8 cellular contexts compared by ENCODE assay signal in genomic region chrX:155094468-155095061, GRCh38. TPM values are rescaled to one million over a fixed set of nuclear protein-coding genes. Genes with fewer than 3 reads are reported as not detected.
DNase-seq lines count a peak whose midpoint lies in the region; ATAC-seq, FAIRE-seq and TF ChIP-seq lines count a peak whose summit lies in the region.

No MANE protein-coding gene starts in this region.

- POLR2A ChIA-PET in CD8-positive, alpha-beta memory T cell (lab: Charles Lee), result no interaction called here

- no peaks in the 10 kb centered on the region for H3K9me3 Mint-ChIP-seq in CD8-positive, alpha-beta memory T cell
- H3K9me3 Mint-ChIP-seq in activated T-helper 1 cell treated with anti-CD3 and anti-CD28 coated beads, Interleukin-12 subunit alpha, Interleukin-12 subunit beta, Interleukin-2, Interleukin-4 antibody, amounts not matched to agents 30 ng/mL and 10 ng/mL and 1 ng/mL, durations not matched to agents 14 hours and 24 hours and 36 hours, result no peaks in the 10 kb centered on the region
- no peaks in the 10 kb centered on the region for H3K9me3 Mint-ChIP-seq in type B pancreatic cell

- TF ChIP-seq POLR2A in GM12891 (IDR thresholded peaks at IDR 0.05; ENCODE audit: low read depth, low read length), result no peak

- no peaks in the 10 kb centered on the region for H3K27me3 ChIP-seq in CD8-positive, alpha-beta memory T cell (ENCODE audit: insufficient read depth, low read length, poor library complexity, severe bottlenecking)

- intact Hi-C loops in activated T-helper 1 cell treated with anti-CD3 and anti-CD28 coated beads, Interleukin-12 subunit alpha, Interleukin-12 subunit beta, Interleukin-2, Interleukin-4 antibody, amounts not matched to agents 30 ng/mL and 10 ng/mL and 1 ng/mL, durations not matched to agents 14 hours and 24 hours and 36 hours (cut with micrococcal nuclease), result loop anchor here (1.0 to 5.0 kb wide), 3 partner anchors 43 to 726 kb away; partner anchors contain the start of gene VBP1

- ATAC-seq in GM21786 (IDR thresholded peaks at IDR 0.05; ENCODE audit: unreplicated experiment), result no peak

- H3K27ac ChIP-seq in CD8-positive, alpha-beta memory T cell (ENCODE audit: low read depth, low read length), result no peak overlapping the region

- H3K9me3 ChIP-seq in CD8-positive, alpha-beta memory T cell (ENCODE audit: low read length), result no peaks in the 10 kb centered on the region

- H3K27me3 Mint-ChIP-seq in CD8-positive, alpha-beta memory T cell, result peaks cover 0 to 5% of the 10 kb centered on the region in 2 donors
- no peaks in the 10 kb centered on the region for H3K27me3 Mint-ChIP-seq in activated T-helper 1 cell treated with anti-CD3 and anti-CD28 coated beads, Interleukin-12 subunit alpha, Interleukin-12 subunit beta, Interleukin-2, Interleukin-4 antibody, amounts not matched to agents 30 ng/mL and 10 ng/mL and 1 ng/mL, durations not matched to agents 14 hours and 24 hours and 36 hours (ENCODE audit: insufficient read depth)
- H3K27me3 Mint-ChIP-seq in type B pancreatic cell, result no peaks in the 10 kb centered on the region

- FAIRE-seq in GM12891 (lab: Jason Lieb, UNC), result peak; percentile 84

- no peak overlapping the region for H3K4me3 Mint-ChIP-seq in CD8-positive, alpha-beta memory T cell
- H3K4me3 Mint-ChIP-seq in activated T-helper 1 cell treated with anti-CD3 and anti-CD28 coated beads, Interleukin-12 subunit alpha, Interleukin-12 subunit beta, Interleukin-2, Interleukin-4 antibody, amounts not matched to agents 30 ng/mL and 10 ng/mL and 1 ng/mL, durations not matched to agents 14 hours and 24 hours and 36 hours, result no peak overlapping the region
- H3K4me3 Mint-ChIP-seq in type B pancreatic cell, result no peak overlapping the region

- peaks cover 0 to 5% (median 5%) of the 10 kb centered on the region in 3 donors for H3K4me1 Mint-ChIP-seq in CD8-positive, alpha-beta memory T cell
- H3K4me1 Mint-ChIP-seq in activated T-helper 1 cell treated with anti-CD3 and anti-CD28 coated beads, Interleukin-12 subunit alpha, Interleukin-12 subunit beta, Interleukin-2, Interleukin-4 antibody, amounts not matched to agents 30 ng/mL and 10 ng/mL and 1 ng/mL, durations not matched to agents 14 hours and 24 hours and 36 hours (ENCODE audit: low read depth), result no peaks in the 10 kb centered on the region
- H3K4me1 Mint-ChIP-seq in type B pancreatic cell (ENCODE audit: unreplicated experiment), result no peaks in the 10 kb centered on the region

- H3K4me1 ChIP-seq in CD8-positive, alpha-beta memory T cell (ENCODE audit: insufficient read depth, low read length), result no peaks in the 10 kb centered on the region

- peaks cover 0 to 53% (median 9%) of the 10 kb centered on the region in 3 donors for H3K36me3 Mint-ChIP-seq in CD8-positive, alpha-beta memory T cell
- H3K36me3 Mint-ChIP-seq in activated T-helper 1 cell treated with anti-CD3 and anti-CD28 coated beads, Interleukin-12 subunit alpha, Interleukin-12 subunit beta, Interleukin-2, Interleukin-4 antibody, amounts not matched to agents 30 ng/mL and 10 ng/mL and 1 ng/mL, durations not matched to agents 14 hours and 24 hours and 36 hours (ENCODE audit: low read depth), result peaks cover 13% of the 10 kb centered on the region
- peaks cover 9% of the 10 kb centered on the region for H3K36me3 Mint-ChIP-seq in type B pancreatic cell

- H3K4me3 ChIP-seq in CD8-positive, alpha-beta memory T cell (ENCODE audit: low read length), result no peak overlapping the region

- peak in 3 of 5 donors; percentile 33 to 50 (median 50) for DNase-seq in CD8-positive, alpha-beta memory T cell
- DNase-seq in GM12891 (ENCODE audit: insufficient read length, low spot score) (no peak), NAMALWA (ENCODE audit: low spot score) (peak; percentile 55), iPS-NIHi11 (ENCODE audit: low spot score) (peak; percentile 17), type B pancreatic cell (ENCODE audit: extremely low spot score, unreplicated experiment) (no peak), occipital lobe (lab: John Stamatoyannopoulos, UW) (no peak)
- DNase-seq in activated T-helper 1 cell treated with anti-CD3 and anti-CD28 coated beads, Interleukin-12 subunit alpha, Interleukin-12 subunit beta, Interleukin-2, Interleukin-4 antibody, amounts not matched to agents 30 ng/mL and 10 ng/mL and 1 ng/mL, durations not matched to agents 14 hours and 24 hours and 36 hours (ENCODE audit: low spot score), result peak; percentile 4

- no peaks in the 10 kb centered on the region for H3K36me3 ChIP-seq in CD8-positive, alpha-beta memory T cell (ENCODE audit: insufficient read depth, low read length)

- H3K27ac Mint-ChIP-seq in CD8-positive, alpha-beta memory T cell, result no peak overlapping the region
- no peak overlapping the region for H3K27ac Mint-ChIP-seq in activated T-helper 1 cell treated with anti-CD3 and anti-CD28 coated beads, Interleukin-12 subunit alpha, Interleukin-12 subunit beta, Interleukin-2, Interleukin-4 antibody, amounts not matched to agents 30 ng/mL and 10 ng/mL and 1 ng/mL, durations not matched to agents 14 hours and 24 hours and 36 hours
- H3K27ac Mint-ChIP-seq in type B pancreatic cell, result no peak overlapping the region

- peak; percentile 78 for TF ChIP-seq CTCF in type B pancreatic cell (conservative IDR thresholded peaks at IDR 0.05)

- CTCF ChIA-PET in CD8-positive, alpha-beta memory T cell (lab: Charles Lee), result interaction anchor here (0.7 to 1.8 kb wide), 4 partner anchors 10 to 123 kb away, joined by 3 to 8 read pairs (median 5); partner anchors contain the start of gene VBP1

TF ChIP-seq in GM12891, 5 proteins besides CTCF, POLR2A, EP300 and RAD21:
- TF ChIP-seq PAX5 (IDR thresholded peaks at IDR 0.05; ENCODE audit: insufficient read depth, low read length, severe bottlenecking), result no peak
- TF ChIP-seq TAF1 (IDR thresholded peaks at IDR 0.05; ENCODE audit: low read depth, low read length), result no peak
- no peak for TF ChIP-seq POLR2AphosphoS5 (IDR thresholded peaks at IDR 0.05; ENCODE audit: low read depth, low read length)
- TF ChIP-seq POU2F2 (IDR thresholded peaks at IDR 0.05; ENCODE audit: low read depth, low read length), result no peak

RNA-seq across cellular contexts. Expression of gene BRCC3, which starts 23.3 kb away (rescaled TPM):
- total RNA-seq in CD8-positive, alpha-beta memory T cell, result 10 to 100 TPM; 37.0 to 41.3 TPM
- polyA plus RNA-seq in CD8-positive, alpha-beta memory T cell, result 27.3 TPM
- polyA plus RNA-seq in GM12891 (2012; ENCODE audit: low read depth, missing spikeins), result 17.1 TPM
- total RNA-seq in activated T-helper 1 cell treated with anti-CD3 and anti-CD28 coated beads, Interleukin-12 subunit alpha, Interleukin-12 subunit beta, Interleukin-2, Interleukin-4 antibody, amounts not matched to agents 30 ng/mL and 10 ng/mL and 1 ng/mL, durations not matched to agents 14 hours and 24 hours and 36 hours, result 28.9 and 30.5 TPM in 2 replicates
- 29.8 TPM in 2 replicates for total RNA-seq in type B pancreatic cell (ENCODE audit: low replicate concordance)
- total RNA-seq in occipital lobe, result 15.6 TPM

RNA-seq across cellular contexts. Expression of gene CMC4, which starts 23.6 kb away (rescaled TPM):
- 1 to 10 TPM; 3.6 to 4.3 TPM for total RNA-seq in CD8-positive, alpha-beta memory T cell
- 28.7 TPM for polyA plus RNA-seq in CD8-positive, alpha-beta memory T cell
- 18.6 TPM for polyA plus RNA-seq in GM12891 (2012; ENCODE audit: low read depth, missing spikeins)
- 1.3 and 3.0 TPM in 2 replicates for total RNA-seq in activated T-helper 1 cell treated with anti-CD3 and anti-CD28 coated beads, Interleukin-12 subunit alpha, Interleukin-12 subunit beta, Interleukin-2, Interleukin-4 antibody, amounts not matched to agents 30 ng/mL and 10 ng/mL and 1 ng/mL, durations not matched to agents 14 hours and 24 hours and 36 hours
- total RNA-seq in type B pancreatic cell (ENCODE audit: low replicate concordance), result 5.7 and 7.1 TPM in 2 replicates
- 3.4 TPM for total RNA-seq in occipital lobe

RNA-seq across cellular contexts. Expression of gene MTCP1, which starts 23.6 kb away (rescaled TPM):
- total RNA-seq in CD8-positive, alpha-beta memory T cell, result 10 to 100 TPM; 22.6 to 24.2 TPM
- polyA plus RNA-seq in CD8-positive, alpha-beta memory T cell, result 21.8 TPM
- 33.6 TPM for polyA plus RNA-seq in GM12891 (2012; ENCODE audit: low read depth, missing spikeins)
- 9.1 and 12.7 TPM in 2 replicates for total RNA-seq in activated T-helper 1 cell treated with anti-CD3 and anti-CD28 coated beads, Interleukin-12 subunit alpha, Interleukin-12 subunit beta, Interleukin-2, Interleukin-4 antibody, amounts not matched to agents 30 ng/mL and 10 ng/mL and 1 ng/mL, durations not matched to agents 14 hours and 24 hours and 36 hours
- total RNA-seq in type B pancreatic cell (ENCODE audit: low replicate concordance) (10.2 and 19.0 TPM in 2 replicates), occipital lobe (3.6 TPM)

Comparison
In these comparisons a context has a peak if more than half of its experiments do, and no peak if none do; other contexts are left out.
1. DNase-seq: peak in CD8-positive, alpha-beta memory T cell (3 of 5), NAMALWA (single experiment), activated T-helper 1 cell treated with anti-CD3 and anti-CD28 coated beads, Interleukin-12 subunit alpha, Interleukin-12 subunit beta, Interleukin-2, Interleukin-4 antibody, amounts not matched to agents 30 ng/mL and 10 ng/mL and 1 ng/mL, durations not matched to agents 14 hours and 24 hours and 36 hours (single experiment) and iPS-NIHi11 (single experiment); none in GM12891 (single experiment), type B pancreatic cell (single experiment) and occipital lobe (single experiment).